Comparison of ENCODE assay signal across 8 cellular contexts in genomic region chr19:44951179-44952159, GRCh38. TPM values are rescaled to one million over a fixed set of nuclear protein-coding genes. Genes with fewer than 3 reads are reported as not detected.
DNase-seq lines count a peak whose midpoint lies in the region; ATAC-seq and TF ChIP-seq lines count a peak whose summit lies in the region.

No MANE protein-coding gene starts in this region.

- H3K27me3 Mint-ChIP-seq in CD4-positive, alpha-beta T cell: no peaks in the 10 kb centered on the region
- H3K27me3 Mint-ChIP-seq in activated CD8-positive, alpha-beta memory T cell treated with anti-CD3 and anti-CD28 coated beads, Interleukin-2, amount 10 ng/mL, durations not matched to agents 7 days and 5 days: no peaks in the 10 kb centered on the region
- H3K27me3 Mint-ChIP-seq in endothelial cell (ENCODE audit: unreplicated experiment): peaks cover 12% of the 10 kb centered on the region
- H3K27me3 Mint-ChIP-seq in natural killer cell (ENCODE audit: low read depth in 2 of 2): no peaks in the 10 kb centered on the region

- no peaks in the 10 kb centered on the region for H3K9me3 ChIP-seq in CD4-positive, alpha-beta T cell (ENCODE audit: control insufficient read depth, low read length)
- no peaks in the 10 kb centered on the region for H3K9me3 ChIP-seq in stomach

- peak; percentile 12 to 66 (median 45) for DNase-seq in CD4-positive, alpha-beta T cell
- DNase-seq in HL-60 (ENCODE audit: low read depth in 1 of 2, low spot score in 1 of 2) (peak; percentile 51 to 71), NCI-H82 treated with DMSO at 0.1 percent for 48 hours (lab: John Stamatoyannopoulos, UW; ENCODE audit: unreplicated experiment) (peak; percentile 61), endothelial cell (ENCODE audit: low spot score) (peak; percentile 64), natural killer cell (peak; percentile 29), stomach (peak; percentile 67)
- peak; percentile 74 for DNase-seq in activated CD8-positive, alpha-beta memory T cell treated with anti-CD3 and anti-CD28 coated beads, Interleukin-2, amount 10 ng/mL, durations not matched to agents 7 days and 5 days

- no peaks in the 10 kb centered on the region for H3K9me3 Mint-ChIP-seq in CD4-positive, alpha-beta T cell
- no peaks in the 10 kb centered on the region for H3K9me3 Mint-ChIP-seq in activated CD8-positive, alpha-beta memory T cell treated with anti-CD3 and anti-CD28 coated beads, Interleukin-2, amount 10 ng/mL, durations not matched to agents 7 days and 5 days (ENCODE audit: low read depth)
- H3K9me3 Mint-ChIP-seq in endothelial cell (ENCODE audit: unreplicated experiment): no peaks in the 10 kb centered on the region
- no peaks in the 10 kb centered on the region for H3K9me3 Mint-ChIP-seq in natural killer cell

- no peak for TF ChIP-seq EP300 in stomach (IDR thresholded peaks at IDR 0.05)

- TF ChIP-seq POLR2A in stomach (IDR thresholded peaks at IDR 0.05): no peak

- no peaks in the 10 kb centered on the region for H3K27me3 ChIP-seq in CD4-positive, alpha-beta T cell (ENCODE audit: control insufficient read depth, insufficient read depth, low read length)
- H3K27me3 ChIP-seq in HL-60 (ENCODE audit: insufficient read depth, poor library complexity, severe bottlenecking): no peaks in the 10 kb centered on the region
- H3K27me3 ChIP-seq in stomach: no peaks in the 10 kb centered on the region

- peak; percentile 91 for TF ChIP-seq CTCF in CD4-positive, alpha-beta T cell (IDR thresholded peaks at IDR 0.05)
- TF ChIP-seq CTCF in HL-60 (IDR thresholded peaks at IDR 0.05; ENCODE audit: insufficient read depth, low read length) (peak; percentile 71), endothelial cell (IDR thresholded peaks at IDR 0.05; ENCODE audit: unreplicated experiment) (peak; percentile 94), natural killer cell (IDR thresholded peaks at IDR 0.05) (peak; percentile 86), stomach (IDR thresholded peaks at IDR 0.05) (peak in 5 of 7 experiments; percentile 64 to 97 (median 83))

- ATAC-seq in CD4-positive, alpha-beta T cell (ENCODE audit: poor library complexity): no peak
- ATAC-seq in activated CD8-positive, alpha-beta memory T cell treated with anti-CD3 and anti-CD28 coated beads, Interleukin-2, amount 10 ng/mL, durations not matched to agents 7 days and 5 days: no peak
- no peak for ATAC-seq in natural killer cell
- ATAC-seq in GM18867 (IDR thresholded peaks at IDR 0.05; ENCODE audit: unreplicated experiment): no peak

- H3K4me1 ChIP-seq in stomach: peaks cover 16 to 38% (median 36%) of the 10 kb centered on the region in 4 donors

- H3K4me3 ChIP-seq in HL-60 (replicated peaks; ENCODE audit: insufficient read depth, low read length): no peak overlapping the region
- H3K4me3 ChIP-seq in stomach: no peak overlapping the region

- peaks cover 13% of the 10 kb centered on the region for H3K36me3 Mint-ChIP-seq in CD4-positive, alpha-beta T cell (ENCODE audit: low read depth)
- no peaks in the 10 kb centered on the region for H3K36me3 Mint-ChIP-seq in activated CD8-positive, alpha-beta memory T cell treated with anti-CD3 and anti-CD28 coated beads, Interleukin-2, amount 10 ng/mL, durations not matched to agents 7 days and 5 days
- peaks cover 6% of the 10 kb centered on the region for H3K36me3 Mint-ChIP-seq in endothelial cell (ENCODE audit: low read depth, unreplicated experiment)
- H3K36me3 Mint-ChIP-seq in natural killer cell: no peaks in the 10 kb centered on the region

- CTCF ChIA-PET in CD4-positive, alpha-beta T cell (lab: Charles Lee): interaction anchor here (0.5 to 1.1 kb wide), 5 partner anchors 12 to 108 kb away, joined by 3 to 5 read pairs (median 3); partner anchors contain the start of gene APOE
- CTCF ChIA-PET in activated CD8-positive, alpha-beta memory T cell treated with anti-CD3 and anti-CD28 coated beads, Interleukin-2, amount 10 ng/mL, durations not matched to agents 7 days and 5 days (lab: Charles Lee): interaction anchor here (0.7 to 2.3 kb wide), 17 partner anchors 8 to 262 kb away, joined by 3 to 7 read pairs (median 4); partner anchors contain the start of genes APOE, BLOC1S3 and TRAPPC6A

- peak overlapping the region; percentile 58 for H3K27ac Mint-ChIP-seq in CD4-positive, alpha-beta T cell
- H3K27ac Mint-ChIP-seq in activated CD8-positive, alpha-beta memory T cell treated with anti-CD3 and anti-CD28 coated beads, Interleukin-2, amount 10 ng/mL, durations not matched to agents 7 days and 5 days: no peak overlapping the region
- no peak overlapping the region for H3K27ac Mint-ChIP-seq in endothelial cell (ENCODE audit: unreplicated experiment)
- peak overlapping the region in 1 of 2 donors; percentile 45 for H3K27ac Mint-ChIP-seq in natural killer cell

- POLR2A ChIA-PET in CD4-positive, alpha-beta T cell (lab: Charles Lee): no interaction called here

- peaks cover 25% of the 10 kb centered on the region for H3K4me1 Mint-ChIP-seq in CD4-positive, alpha-beta T cell (ENCODE audit: low read depth)
- H3K4me1 Mint-ChIP-seq in activated CD8-positive, alpha-beta memory T cell treated with anti-CD3 and anti-CD28 coated beads, Interleukin-2, amount 10 ng/mL, durations not matched to agents 7 days and 5 days: peaks cover 18% of the 10 kb centered on the region
- H3K4me1 Mint-ChIP-seq in endothelial cell (ENCODE audit: unreplicated experiment): peaks cover 18% of the 10 kb centered on the region
- H3K4me1 Mint-ChIP-seq in natural killer cell: peaks cover 26 to 32% of the 10 kb centered on the region in 2 donors

- 38 to 56% (median 41%) methylated on average over 13 of the region's 13 CpGs for WGBS in stomach, 5 donors

- intact Hi-C loops in CD4-positive, alpha-beta T cell (cut with DNase I, micrococcal nuclease): loop anchor here (1.0 to 10.0 kb wide), 3 partner anchors 48 to 913 kb away; partner anchors contain the start of genes FOXA3 (in 1 of the 2) and SYMPK (in 1 of the 2)
- intact Hi-C loops in natural killer cell (cut with micrococcal nuclease) (loop anchor here (1.0 to 5.0 kb wide), 2 partner anchors 48 to 264 kb away; no protein-coding TSS in a partner anchor), stomach (cut with DNase I; ENCODE audit: low total_unique reads) (no loop called here)

- peaks cover 0 to 17% (median 17%) of the 10 kb centered on the region in 4 donors for H3K36me3 ChIP-seq in stomach

- peak overlapping the region; percentile 67 for H3K4me3 Mint-ChIP-seq in CD4-positive, alpha-beta T cell
- no peak overlapping the region for H3K4me3 Mint-ChIP-seq in activated CD8-positive, alpha-beta memory T cell treated with anti-CD3 and anti-CD28 coated beads, Interleukin-2, amount 10 ng/mL, durations not matched to agents 7 days and 5 days
- peak overlapping the region; percentile 37 for H3K4me3 Mint-ChIP-seq in endothelial cell (ENCODE audit: unreplicated experiment)
- H3K4me3 Mint-ChIP-seq in natural killer cell: no peak overlapping the region

- H3K27ac ChIP-seq in CD4-positive, alpha-beta T cell (ENCODE audit: low read depth, low read length): no peak overlapping the region
- H3K27ac ChIP-seq in HL-60 (replicated peaks): no peak overlapping the region
- peak overlapping the region in 3 of 5 donors; percentile 10 to 34 (median 27) for H3K27ac ChIP-seq in stomach

RNA-seq across cellular contexts. Expression of gene CLPTM1, which starts 3.7 kb away (rescaled TPM):
- 10 to 100 TPM; 71.0 to 72.7 TPM for total RNA-seq in CD4-positive, alpha-beta T cell
- total RNA-seq in activated CD8-positive, alpha-beta memory T cell treated with anti-CD3 and anti-CD28 coated beads, Interleukin-2, amount 10 ng/mL, durations not matched to agents 7 days and 5 days: 10 to 100 TPM; 73.0 to 74.7 TPM
- total RNA-seq in endothelial cell (ENCODE audit: unreplicated experiment) (144 TPM), natural killer cell (100 to 1,000 TPM in 2 of 3 donors, 10 to 100 TPM in 1; 97.1 to 125 (median 120) TPM), stomach (100 to 1,000 TPM in 2 of 5 donors, 10 to 100 TPM in 3; 39.3 to 152 (median 86.6) TPM)
- 10 to 100 TPM; 43.4 to 73.3 (median 60.1) TPM for polyA plus RNA-seq in stomach

RNA-seq across cellular contexts. Expression of gene APOC2, which starts 5.6 kb away (rescaled TPM):
- total RNA-seq in CD4-positive, alpha-beta T cell: not detected
- total RNA-seq in activated CD8-positive, alpha-beta memory T cell treated with anti-CD3 and anti-CD28 coated beads, Interleukin-2, amount 10 ng/mL, durations not matched to agents 7 days and 5 days: not detected
- not detected for total RNA-seq in endothelial cell (ENCODE audit: unreplicated experiment)
- total RNA-seq in natural killer cell: not detected
- total RNA-seq in stomach: 10 to 100 TPM in 1 of 5 donors, not detected in 4; 16.8 TPM
- polyA plus RNA-seq in stomach: 1 to 10 TPM in 1 of 3 donors, under 1 TPM in 1, not detected in 1; 0.75 to 2.5 TPM

RNA-seq across cellular contexts. Expression of gene APOC4, which starts 9.4 kb away (rescaled TPM):
- total RNA-seq in CD4-positive, alpha-beta T cell: not detected
- not detected for total RNA-seq in activated CD8-positive, alpha-beta memory T cell treated with anti-CD3 and anti-CD28 coated beads, Interleukin-2, amount 10 ng/mL, durations not matched to agents 7 days and 5 days
- total RNA-seq in endothelial cell (ENCODE audit: unreplicated experiment): not detected
- not detected for total RNA-seq in natural killer cell
- total RNA-seq in stomach: not detected
- under 1 TPM in 1 of 3 donors, not detected in 2; 0.33 TPM for polyA plus RNA-seq in stomach

RNA-seq across cellular contexts. Expression of gene APOC1, which starts 37.1 kb away (rescaled TPM):
- not detected for total RNA-seq in CD4-positive, alpha-beta T cell
- 1 to 10 TPM in 1 of 2 experiments, not detected in 1; 1.9 TPM for total RNA-seq in activated CD8-positive, alpha-beta memory T cell treated with anti-CD3 and anti-CD28 coated beads, Interleukin-2, amount 10 ng/mL, durations not matched to agents 7 days and 5 days
- total RNA-seq in endothelial cell (ENCODE audit: unreplicated experiment) (44.8 TPM), natural killer cell (not detected), stomach (10 to 100 TPM in 1 of 5 donors, 1 to 10 TPM in 2, not detected in 2; 5.4 to 70.6 (median 5.7) TPM)
- 10 to 100 TPM; 13.3 to 68.3 (median 21.9) TPM for polyA plus RNA-seq in stomach

RNA-seq across cellular contexts. Expression of gene APOE, which starts 45.9 kb away (rescaled TPM):
- total RNA-seq in CD4-positive, alpha-beta T cell: 1 to 10 TPM; 4.5 to 5.2 TPM
- total RNA-seq in activated CD8-positive, alpha-beta memory T cell treated with anti-CD3 and anti-CD28 coated beads, Interleukin-2, amount 10 ng/mL, durations not matched to agents 7 days and 5 days: under 1 TPM; 0.44 to 0.47 TPM
- total RNA-seq in endothelial cell (ENCODE audit: unreplicated experiment): 258 TPM
- 1 to 10 TPM in 2 of 3 donors, under 1 TPM in 1; 0.45 to 2.7 (median 1.3) TPM for total RNA-seq in natural killer cell
- total RNA-seq in stomach: 100 to 1,000 TPM in 3 of 5 donors, 10 to 100 TPM in 2; 13.4 to 485 (median 235) TPM
- 100 to 1,000 TPM in 1 of 3 donors, 10 to 100 TPM in 2; 35.1 to 166 (median 72.2) TPM for polyA plus RNA-seq in stomach

Comparison
In these comparisons a context has a peak if more than half of its experiments do, and no peak if none do; other contexts are left out.
1. H3K27ac ChIP-seq: peak in stomach (3 of 5); none in CD4-positive, alpha-beta T cell (single experiment) and HL-60 (single experiment).
2. H3K4me3 Mint-ChIP-seq: peak in CD4-positive, alpha-beta T cell (single experiment) and endothelial cell (single experiment); none in activated CD8-positive, alpha-beta memory T cell treated with anti-CD3 and anti-CD28 coated beads, Interleukin-2, amount 10 ng/mL, durations not matched to agents 7 days and 5 days (single experiment) and natural killer cell (single experiment).
3. Peak in every context shown above with its lines, with median percentiles within 50 percentile points of each other: DNase-seq and CTCF ChIP-seq.